8 cellular contexts compared by ENCODE assay signal in the genomic region with DNA sequence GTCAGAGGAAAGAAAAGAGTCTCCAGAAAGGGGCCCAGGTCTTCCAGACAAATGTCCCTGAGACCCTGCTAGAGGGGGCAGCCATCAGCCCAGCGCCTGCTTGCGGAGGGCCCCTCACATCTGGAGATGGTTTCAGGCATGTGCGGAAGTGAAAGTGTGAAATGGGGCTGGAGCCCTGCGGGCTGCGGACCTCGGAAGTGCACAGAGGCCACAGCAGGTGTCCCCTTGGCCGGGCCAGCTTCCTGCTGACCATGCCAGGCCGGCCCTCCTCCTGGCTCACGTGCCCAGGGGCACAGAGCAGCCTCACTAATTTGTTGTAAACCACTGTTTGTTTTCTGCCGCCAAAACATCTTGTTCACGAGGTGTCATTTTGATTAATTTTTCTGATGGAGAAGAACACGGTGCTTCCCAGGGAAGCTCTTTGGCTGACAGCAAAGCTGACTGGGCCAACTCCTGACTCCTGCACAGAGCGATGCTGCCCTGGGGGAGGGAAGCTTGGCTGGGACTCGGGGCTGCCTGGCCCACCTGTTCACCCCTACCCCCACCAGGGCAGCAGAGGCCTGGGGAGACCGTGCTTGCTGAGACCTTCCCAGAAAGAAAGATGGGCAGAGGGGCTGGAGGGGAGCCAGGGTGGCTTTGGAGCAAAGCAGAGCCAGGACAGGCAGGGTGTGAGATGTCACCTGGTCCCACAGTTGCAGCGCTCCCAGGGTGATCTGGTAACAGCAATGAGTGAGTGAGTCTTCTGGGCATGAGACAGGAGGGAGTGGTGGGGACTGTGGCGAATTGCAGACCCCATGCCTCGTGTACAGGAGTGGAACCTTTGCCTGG. TPM values are rescaled to one million over a fixed set of nuclear protein-coding genes. Genes with fewer than 3 reads are reported as not detected.
DNase-seq lines count a peak whose midpoint lies in the region; ATAC-seq and TF ChIP-seq lines count a peak whose summit lies in the region.
"Had no signal": no experiment of that assay in that cellular context is flagged by ENCODE, and none has a peak within 500 bp of the region (broad histone marks: within the 10 kb centered on the region; RNA-seq: fewer than 3 reads in every experiment).

No MANE protein-coding gene starts in this region.

- peak; percentile 42 for ATAC-seq in GM21723 (IDR thresholded peaks at IDR 0.05; ENCODE audit: unreplicated experiment)
- ATAC-seq in heart left ventricle, result peak in 3 of 4 donors; percentile 27 to 57 (median 55)
- ATAC-seq in stimulated activated naive B cell treated with anti-CD40 and anti-IgM and Interleukin-4, amounts not matched to agents 10 μg/mL and 1 μg/mL and 100 μg/mL, for 72 hours (replicated peaks), result peak; percentile 43 to 45
- ATAC-seq in HG02884 (IDR thresholded peaks at IDR 0.05; ENCODE audit: unreplicated experiment), result no peak

- H3K9me3 ChIP-seq in heart left ventricle (no peaks in the 10 kb centered on the region), A673 (ENCODE audit: low read depth, low read length, poor library complexity, severe bottlenecking) (no peaks in the 10 kb centered on the region)

- H3K36me3 ChIP-seq in heart left ventricle (no peaks in the 10 kb centered on the region), A673 (ENCODE audit: insufficient read depth, low read length, poor library complexity, severe bottlenecking) (no peaks in the 10 kb centered on the region)

- 32 to 48% (median 39%) methylated on average over 10 to 18 of the region's 18 CpGs for WGBS in heart left ventricle, 4 donors

- H3K9me3 Mint-ChIP-seq in stimulated activated naive B cell treated with anti-CD40 and anti-IgM and Interleukin-4, amounts not matched to agents 10 μg/mL and 1 μg/mL and 100 μg/mL, for 72 hours, result no peaks in the 10 kb centered on the region
- H3K9me3 Mint-ChIP-seq: T-helper 1 cell treated with Interleukin-12 subunit alpha and Interleukin-12 subunit beta and Interleukin-4 antibody, amounts not matched to agents 30 μg/mL and 1 μg/mL, for 36 hours had no signal

- no peak for TF ChIP-seq POLR2A in heart left ventricle (IDR thresholded peaks at IDR 0.05)

- TF ChIP-seq CTCF in heart left ventricle (IDR thresholded peaks at IDR 0.05) (no peak), A673 (conservative IDR thresholded peaks at IDR 0.05; ENCODE audit: low read depth, low read length) (no peak)

- peaks cover 27 to 28% of the 10 kb centered on the region in 2 donors for H3K4me1 Mint-ChIP-seq in stimulated activated naive B cell treated with anti-CD40 and anti-IgM and Interleukin-4, amounts not matched to agents 10 μg/mL and 1 μg/mL and 100 μg/mL, for 72 hours

- H3K4me1 ChIP-seq in heart left ventricle, result peaks cover 0 to 14% (median 11%) of the 10 kb centered on the region in 12 donors
- peaks cover 5% of the 10 kb centered on the region for H3K4me1 ChIP-seq in A673 (ENCODE audit: insufficient read depth, low read length, poor library complexity, severe bottlenecking)

- DNase-seq in NOMO-1 treated with dmso at 0.1 percent for 144 hours (lab: John Stamatoyannopoulos, UW; ENCODE audit: unreplicated experiment) (peak; percentile 9), heart left ventricle (no peak), A673 (ENCODE audit: low spot score) (no peak), GM19238 (ENCODE audit: insufficient read length, low spot score) (no peak)
- DNase-seq in stimulated activated naive B cell treated with anti-CD40 and anti-IgM and Interleukin-4, amounts not matched to agents 10 μg/mL and 1 μg/mL and 100 μg/mL, for 72 hours, result no peak

- POLR2A ChIA-PET in A673 (lab: Charles Lee; ENCODE audit: low non-redundant PET), result no interaction called here

- peak overlapping the region; percentile 72 for H3K27ac Mint-ChIP-seq in stimulated activated naive B cell treated with anti-CD40 and anti-IgM and Interleukin-4, amounts not matched to agents 10 μg/mL and 1 μg/mL and 100 μg/mL, for 72 hours
- H3K27ac Mint-ChIP-seq: T-helper 1 cell treated with Interleukin-12 subunit alpha and Interleukin-12 subunit beta and Interleukin-4 antibody, amounts not matched to agents 30 μg/mL and 1 μg/mL, for 36 hours had no signal

- peak overlapping the region in 1 of 12 donors; percentile 14 for H3K27ac ChIP-seq in heart left ventricle
- H3K27ac ChIP-seq in A673 (ENCODE audit: low read depth, low read length, poor library complexity, severe bottlenecking), result no peak overlapping the region

- peak overlapping the region in 1 of 2 donors; percentile 2 for H3K4me3 Mint-ChIP-seq in stimulated activated naive B cell treated with anti-CD40 and anti-IgM and Interleukin-4, amounts not matched to agents 10 μg/mL and 1 μg/mL and 100 μg/mL, for 72 hours
- H3K4me3 Mint-ChIP-seq: T-helper 1 cell treated with Interleukin-12 subunit alpha and Interleukin-12 subunit beta and Interleukin-4 antibody, amounts not matched to agents 30 μg/mL and 1 μg/mL, for 36 hours had no signal

- H3K36me3 Mint-ChIP-seq in stimulated activated naive B cell treated with anti-CD40 and anti-IgM and Interleukin-4, amounts not matched to agents 10 μg/mL and 1 μg/mL and 100 μg/mL, for 72 hours, result peaks cover 19 to 32% of the 10 kb centered on the region in 2 donors

- intact Hi-C loops in heart left ventricle (cut with DNase I) (no loop called here), A673 (cut with micrococcal nuclease; ENCODE audit: unreplicated experiment) (no loop called here)

- no peaks in the 10 kb centered on the region for H3K27me3 Mint-ChIP-seq in stimulated activated naive B cell treated with anti-CD40 and anti-IgM and Interleukin-4, amounts not matched to agents 10 μg/mL and 1 μg/mL and 100 μg/mL, for 72 hours

- H3K27me3 ChIP-seq in heart left ventricle (no peaks in the 10 kb centered on the region), A673 (replicated peaks; ENCODE audit: insufficient read depth, low read depth, low read length, poor library complexity) (no peaks in the 10 kb centered on the region)

- CTCF ChIA-PET in A673 (lab: Charles Lee), result interaction anchor here (0.9 kb wide), 1 partner anchor 30 kb away, joined by 3 read pairs; no protein-coding TSS in a partner anchor

- peak overlapping the region in 4 of 12 donors; percentile 12 to 37 (median 21) for H3K4me3 ChIP-seq in heart left ventricle
- no peak overlapping the region for H3K4me3 ChIP-seq in A673 (ENCODE audit: low read depth, low read length, poor library complexity, severe bottlenecking)

- no TSS peak for BruUV-seq in A673 (replicated peaks; lab: Mats Ljungman, UMichigan)

RNA-seq across cellular contexts. Expression of a gene that starts 54.2 kb away (rescaled TPM):
- total RNA-seq in heart left ventricle, result 1 to 10 TPM; 1.7 to 5.1 (median 2.1) TPM
- polyA plus RNA-seq in heart left ventricle, result 1 to 10 TPM in 1 of 2 donors, under 1 TPM in 1; 0.78 to 1.8 TPM
- 28.4 and 35.2 TPM in 2 replicates for total RNA-seq in A673 (2021)
